10 cellular contexts compared by ENCODE assay signal in the genomic region with DNA sequence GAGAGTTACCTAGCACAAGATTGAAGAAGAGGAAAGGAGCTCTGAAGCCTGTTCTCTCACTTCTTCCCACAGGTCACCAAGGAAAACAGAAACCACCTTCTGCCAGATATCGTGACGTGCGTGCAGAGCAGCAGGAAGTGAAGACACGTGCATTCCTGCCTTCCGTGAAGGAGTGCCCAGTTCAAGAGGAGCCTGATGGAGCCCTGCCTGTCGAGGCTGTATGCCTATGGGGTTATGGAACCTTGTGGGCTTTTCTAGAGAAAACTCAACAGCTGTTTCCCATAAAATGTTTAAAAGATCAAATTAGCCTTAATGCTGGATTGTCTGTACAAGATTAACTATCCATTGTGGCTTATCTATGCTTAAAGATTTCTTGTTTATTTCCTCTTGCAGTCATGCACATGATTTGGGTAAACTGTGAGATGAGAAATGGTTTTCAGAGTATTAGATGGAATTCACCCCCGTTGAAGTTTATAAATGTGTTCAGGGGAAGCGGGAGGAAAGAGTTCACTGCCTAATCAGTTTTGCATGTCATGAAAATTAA. TPM values are rescaled to one million over a fixed set of nuclear protein-coding genes. Genes with fewer than 3 reads are reported as not detected.
DNase-seq lines count a peak whose midpoint lies in the region; ATAC-seq and TF ChIP-seq lines count a peak whose summit lies in the region.
"Had no signal": no experiment of that assay in that cellular context is flagged by ENCODE, and none has a peak within 500 bp of the region (broad histone marks: within the 10 kb centered on the region; RNA-seq: fewer than 3 reads in every experiment).

No MANE protein-coding gene starts in this region.

- POLR2A ChIA-PET in HEK293 (lab: Yijun Ruan, JAX) = interaction anchor here (0.6 kb wide), 1 partner anchor 38 kb away, joined by 3 read pairs; no protein-coding TSS in a partner anchor
- POLR2A ChIA-PET in naive thymus-derived CD8-positive, alpha-beta T cell (lab: Charles Lee) = no interaction called here

- H3K4me3 Mint-ChIP-seq in activated naive CD8-positive, alpha-beta T cell treated with anti-CD3 and anti-CD28 coated beads, Interleukin-2, amount 50 U/mL, for 24 hours = no peak overlapping the region
- H3K4me3 Mint-ChIP-seq in naive thymus-derived CD8-positive, alpha-beta T cell = peak overlapping the region in 4 of 10 donors; percentile 2 to 39 (median 12)

- H3K27me3 ChIP-seq in left ventricle myocardium inferior (ENCODE audit: low read depth) = no peaks in the 10 kb centered on the region

- H3K4me3 ChIP-seq in HEK293 (ENCODE audit: low read depth, low read length) (no peak overlapping the region), coronary artery (no peak overlapping the region), left ventricle myocardium inferior (no peak overlapping the region)

- H3K4me1 Mint-ChIP-seq in activated naive CD8-positive, alpha-beta T cell treated with anti-CD3 and anti-CD28 coated beads, Interleukin-2, amount 50 U/mL, for 24 hours = peaks cover 16% of the 10 kb centered on the region
- H3K4me1 Mint-ChIP-seq in naive thymus-derived CD8-positive, alpha-beta T cell = peaks cover 15 to 23% (median 20%) of the 10 kb centered on the region in 4 donors

- no peaks in the 10 kb centered on the region for H3K27me3 Mint-ChIP-seq in activated naive CD8-positive, alpha-beta T cell treated with anti-CD3 and anti-CD28 coated beads, Interleukin-2, amount 50 U/mL, for 24 hours
- no peaks in the 10 kb centered on the region for H3K27me3 Mint-ChIP-seq in naive thymus-derived CD8-positive, alpha-beta T cell

- H3K36me3 ChIP-seq in HEK293 (ENCODE audit: control insufficient read depth in 2 of 2, insufficient read depth in 1 of 2, low read length in 2 of 2) = peaks cover 0 to 63% of the 10 kb centered on the region in 2 experiments; a peak in 2 of 3 replicates
- peaks cover 30% of the 10 kb centered on the region for H3K36me3 ChIP-seq in left ventricle myocardium inferior

- intact Hi-C loops in left ventricle myocardium inferior (cut with micrococcal nuclease) = no loop called here

- H3K9me3 Mint-ChIP-seq in activated naive CD8-positive, alpha-beta T cell treated with anti-CD3 and anti-CD28 coated beads, Interleukin-2, amount 50 U/mL, for 24 hours = peaks cover 12% of the 10 kb centered on the region
- H3K9me3 Mint-ChIP-seq in naive thymus-derived CD8-positive, alpha-beta T cell = peaks cover 7 to 14% (median 11%) of the 10 kb centered on the region in 9 donors

- CTCF ChIA-PET in HEK293 (lab: Yijun Ruan, JAX) = interaction anchor here (0.7 to 1.0 kb wide), 2 partner anchors 31 to 247 kb away, joined by 3 read pairs; no protein-coding TSS in a partner anchor

- peaks cover 7% of the 10 kb centered on the region for H3K4me1 ChIP-seq in HEK293 (ENCODE audit: control insufficient read depth, insufficient read depth, low read length)
- H3K4me1 ChIP-seq in left ventricle myocardium inferior = peaks cover 18% of the 10 kb centered on the region

- DNase-seq in NCI-H82 (lab: John Stamatoyannopoulos, UW) (peak; percentile 47), NCI-H82 treated with DMSO at 0.1 percent for 48 hours (lab: John Stamatoyannopoulos, UW; ENCODE audit: unreplicated experiment) (no peak), coronary artery (ENCODE audit: low spot score) (no peak), left ventricle myocardium inferior (no peak)
- no peak for DNase-seq in activated naive CD8-positive, alpha-beta T cell treated with anti-CD3 and anti-CD28 coated beads, Interleukin-2, amount 50 U/mL, for 24 hours
- peak in 2 of 10 donors; percentile 14 to 39 for DNase-seq in naive thymus-derived CD8-positive, alpha-beta T cell
- DNase-seq: activated CD4-positive, CD25-positive, alpha-beta regulatory T cell had no signal

- peak overlapping the region; percentile 26; the same call in 1 of the 2 replicates for H3K27ac ChIP-seq in HEK293 (ENCODE audit: extremely low read depth, low read depth, low read length)
- no peak overlapping the region for H3K27ac ChIP-seq in coronary artery
- H3K27ac ChIP-seq in left ventricle myocardium inferior (replicated peaks) = no peak overlapping the region
- H3K27ac ChIP-seq: 22Rv1 had no signal

- TF ChIP-seq CTCF in HEK293 (tag by site-specific recombination; IDR thresholded peaks at IDR 0.05) (no peak), coronary artery (IDR thresholded peaks at IDR 0.05) (no peak), left ventricle myocardium inferior (IDR thresholded peaks at IDR 0.05; ENCODE audit: borderline replicate concordance) (no peak)

- no peaks in the 10 kb centered on the region for H3K9me3 ChIP-seq in HEK293 (ENCODE audit: control insufficient read depth, insufficient read depth, low read depth, low read length)
- H3K9me3 ChIP-seq in left ventricle myocardium inferior (replicated peaks) = peaks cover 12% of the 10 kb centered on the region

- H3K27ac Mint-ChIP-seq in activated naive CD8-positive, alpha-beta T cell treated with anti-CD3 and anti-CD28 coated beads, Interleukin-2, amount 50 U/mL, for 24 hours = peak overlapping the region; percentile 59
- H3K27ac Mint-ChIP-seq in naive thymus-derived CD8-positive, alpha-beta T cell = peak overlapping the region in 9 of 10 donors; percentile 36 to 91 (median 75)

- peak; percentile 49 for ATAC-seq in activated naive CD8-positive, alpha-beta T cell treated with anti-CD3 and anti-CD28 coated beads, Interleukin-2, amount 50 U/mL, for 24 hours
- peak in 1 of 2 donors; percentile 81 for ATAC-seq in naive thymus-derived CD8-positive, alpha-beta T cell
- ATAC-seq in GM21619 (IDR thresholded peaks at IDR 0.05; ENCODE audit: unreplicated experiment) = no peak

- H3K36me3 Mint-ChIP-seq in activated naive CD8-positive, alpha-beta T cell treated with anti-CD3 and anti-CD28 coated beads, Interleukin-2, amount 50 U/mL, for 24 hours (ENCODE audit: low read depth) = peaks cover 36% of the 10 kb centered on the region
- H3K36me3 Mint-ChIP-seq in naive thymus-derived CD8-positive, alpha-beta T cell = peaks cover 25 to 44% (median 30%) of the 10 kb centered on the region in 3 donors

TF ChIP-seq in HEK293, 187 proteins besides CTCF, POLR2A, EP300 and RAD21:
- TF ChIP-seq ZNF664 (tag by site-specific recombination; IDR thresholded peaks at IDR 0.05) (no peak), OVOL3 (tag by site-specific recombination; IDR thresholded peaks at IDR 0.05) (0 out of 2 replicates have a peak, but pooled peaks have one; percentile 10), ZBTB8A (tag by site-specific recombination; IDR thresholded peaks at IDR 0.05) (peak; percentile 52; the same call in 1 of the 2 replicates), ZXDB (tag by site-specific recombination; IDR thresholded peaks at IDR 0.05) (peak; percentile 62), ZNF112 (tag by site-specific recombination; IDR thresholded peaks at IDR 0.05) (no peak)
- TF ChIP-seq, protein P1, sequence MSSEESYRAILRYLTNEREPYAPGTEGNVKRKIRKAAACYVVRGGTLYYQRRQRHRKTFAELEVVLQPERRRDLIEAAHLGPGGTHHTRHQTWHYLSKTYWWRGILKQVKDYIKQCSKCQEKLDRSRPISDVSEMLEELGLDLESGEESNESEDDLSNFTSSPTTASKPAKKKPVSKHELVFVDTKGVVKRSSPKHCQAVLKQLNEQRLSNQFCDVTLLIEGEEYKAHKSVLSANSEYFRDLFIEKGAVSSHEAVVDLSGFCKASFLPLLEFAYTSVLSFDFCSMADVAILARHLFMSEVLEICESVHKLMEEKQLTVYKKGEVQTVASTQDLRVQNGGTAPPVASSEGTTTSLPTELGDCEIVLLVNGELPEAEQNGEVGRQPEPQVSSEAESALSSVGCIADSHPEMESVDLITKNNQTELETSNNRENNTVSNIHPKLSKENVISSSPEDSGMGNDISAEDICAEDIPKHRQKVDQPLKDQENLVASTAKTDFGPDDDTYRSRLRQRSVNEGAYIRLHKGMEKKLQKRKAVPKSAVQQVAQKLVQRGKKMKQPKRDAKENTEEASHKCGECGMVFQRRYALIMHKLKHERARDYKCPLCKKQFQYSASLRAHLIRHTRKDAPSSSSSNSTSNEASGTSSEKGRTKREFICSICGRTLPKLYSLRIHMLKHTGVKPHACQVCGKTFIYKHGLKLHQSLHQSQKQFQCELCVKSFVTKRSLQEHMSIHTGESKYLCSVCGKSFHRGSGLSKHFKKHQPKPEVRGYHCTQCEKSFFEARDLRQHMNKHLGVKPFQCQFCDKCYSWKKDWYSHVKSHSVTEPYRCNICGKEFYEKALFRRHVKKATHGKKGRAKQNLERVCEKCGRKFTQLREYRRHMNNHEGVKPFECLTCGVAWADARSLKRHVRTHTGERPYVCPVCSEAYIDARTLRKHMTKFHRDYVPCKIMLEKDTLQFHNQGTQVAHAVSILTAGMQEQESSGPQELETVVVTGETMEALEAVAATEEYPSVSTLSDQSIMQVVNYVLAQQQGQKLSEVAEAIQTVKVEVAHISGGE (tag by site-specific recombination; conservative IDR thresholded peaks at IDR 0.05; ENCODE audit: low read depth) = no peak
- TF ChIP-seq, protein P2, sequence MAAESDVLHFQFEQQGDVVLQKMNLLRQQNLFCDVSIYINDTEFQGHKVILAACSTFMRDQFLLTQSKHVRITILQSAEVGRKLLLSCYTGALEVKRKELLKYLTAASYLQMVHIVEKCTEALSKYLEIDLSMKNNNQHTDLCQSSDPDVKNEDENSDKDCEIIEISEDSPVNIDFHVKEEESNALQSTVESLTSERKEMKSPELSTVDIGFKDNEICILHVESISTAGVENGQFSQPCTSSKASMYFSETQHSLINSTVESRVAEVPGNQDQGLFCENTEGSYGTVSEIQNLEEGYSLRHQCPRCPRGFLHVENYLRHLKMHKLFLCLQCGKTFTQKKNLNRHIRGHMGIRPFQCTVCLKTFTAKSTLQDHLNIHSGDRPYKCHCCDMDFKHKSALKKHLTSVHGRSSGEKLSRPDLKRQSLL (tag by site-specific recombination; IDR thresholded peaks at IDR 0.05) = peak; percentile 54; the same call in 1 of the 2 replicates

RNA-seq across cellular contexts. Expression of gene NTPCR, which starts 27.8 kb away (rescaled TPM):
- total RNA-seq in naive thymus-derived CD8-positive, alpha-beta T cell = 10 to 100 TPM; 15.1 to 16.6 TPM
- 10 to 100 TPM; 29.5 to 91.1 (median 37.6) TPM for polyA plus RNA-seq in naive thymus-derived CD8-positive, alpha-beta T cell
- 47.6 TPM for total RNA-seq in left ventricle myocardium inferior
